11 cellular contexts compared by ENCODE assay signal in the genomic region with DNA sequence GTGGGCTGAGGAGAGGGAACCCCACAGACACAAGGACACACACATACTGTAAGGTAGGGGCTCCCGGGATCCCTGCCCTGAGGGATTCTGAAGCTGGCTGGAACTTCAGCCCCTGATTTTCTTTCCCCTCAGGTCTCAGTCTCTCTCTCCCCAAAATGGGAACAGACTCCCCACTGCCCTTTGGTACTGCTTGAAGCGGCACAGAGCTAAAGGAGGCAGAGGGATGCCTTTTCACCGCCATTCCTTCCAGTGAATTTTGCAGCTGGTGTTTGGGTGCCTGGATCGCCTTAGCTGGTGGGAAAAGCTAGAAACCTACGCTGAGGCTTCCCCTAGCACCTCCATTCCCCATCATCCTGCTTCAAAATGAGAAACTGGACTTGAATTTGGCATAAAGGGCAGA. TPM values are rescaled to one million over a fixed set of nuclear protein-coding genes. Genes with fewer than 3 reads are reported as not detected.
DNase-seq lines count a peak whose midpoint lies in the region; ATAC-seq and TF ChIP-seq lines count a peak whose summit lies in the region.
"Had no signal": no experiment of that assay in that cellular context is flagged by ENCODE, and none has a peak within 500 bp of the region (broad histone marks: within the 10 kb centered on the region; RNA-seq: fewer than 3 reads in every experiment).

No MANE protein-coding gene starts in this region.

- DNase-seq in GM12865 (ENCODE audit: low read depth) (no peak), WTC11 (ENCODE audit: low spot score) (no peak), fibroblast of mammary gland (ENCODE audit: low read depth) (no peak), dedifferentiated amniotic fluid mesenchymal stem cell (ENCODE audit: extremely low spot score) (no peak), foreskin keratinocyte (no peak), NCI-H524 (lab: John Stamatoyannopoulos, UW) (no peak)
- DNase-seq: left ventricle myocardium superior, NCI-H1417 treated with DMSO at 0.1 percent for 48 hours, RPMI8226 had no signal

- CTCF ChIA-PET in WTC11 (lab: Charles Lee) = interaction anchor here (0.8 to 2.8 kb wide), 9 partner anchors 15 to 266 kb away, joined by 3 to 13 read pairs (median 4); a partner anchor contains a TSS

- H3K9me3 ChIP-seq in skeletal muscle satellite cell (replicated peaks; ENCODE audit: low read length) = no peaks in the 10 kb centered on the region

- H3K4me3 ChIP-seq in GM12865 (ENCODE audit: low read depth, low read length) (peak overlapping the region; percentile 50), fibroblast of mammary gland (ENCODE audit: control insufficient read depth, low read depth, low read length) (peak overlapping the region; percentile 41), skeletal muscle satellite cell (ENCODE audit: low read length) (no peak overlapping the region)

- peaks cover 56% of the 10 kb centered on the region for H3K27me3 Mint-ChIP-seq in WTC11 (ENCODE audit: low read depth)

- peak overlapping the region; percentile 54 for H3K4me3 Mint-ChIP-seq in WTC11

- H3K4me1 ChIP-seq in skeletal muscle satellite cell (ENCODE audit: control insufficient read depth, insufficient read depth, low read length) (peaks cover 26% of the 10 kb centered on the region), foreskin keratinocyte (no peaks in the 10 kb centered on the region)

- H3K4me1 Mint-ChIP-seq in WTC11 = peaks cover 18% of the 10 kb centered on the region

- no peak overlapping the region for H3K9ac ChIP-seq in skeletal muscle satellite cell (ENCODE audit: low read depth, low read length)

- H3K36me3 ChIP-seq in skeletal muscle satellite cell (ENCODE audit: insufficient read depth, low read length) = no peaks in the 10 kb centered on the region

- ATAC-seq in WTC11 (no peak), HG03565 (IDR thresholded peaks at IDR 0.05; ENCODE audit: unreplicated experiment) (no peak), foreskin keratinocyte (no peak)

- H3K4me2 ChIP-seq in skeletal muscle satellite cell (ENCODE audit: low read length) = peak overlapping the region; percentile 80

- POLR2A ChIA-PET in WTC11 (lab: Charles Lee) = interaction anchor here (0.7 to 2.3 kb wide), 2 partner anchors 16 to 28 kb away, joined by 3 to 6 read pairs; a partner anchor contains a TSS

- no peaks in the 10 kb centered on the region for H3K9me3 Mint-ChIP-seq in WTC11

- no peak overlapping the region for H3K27ac ChIP-seq in foreskin keratinocyte

- no peak overlapping the region for H3K27ac Mint-ChIP-seq in WTC11

- H3K27me3 ChIP-seq in skeletal muscle satellite cell (ENCODE audit: control insufficient read depth, insufficient read depth, low read length) (no peaks in the 10 kb centered on the region), foreskin keratinocyte (peaks cover 11% of the 10 kb centered on the region)

- no peaks in the 10 kb centered on the region for H3K36me3 Mint-ChIP-seq in WTC11

- TF ChIP-seq CTCF in GM12865 (IDR thresholded peaks at IDR 0.05; ENCODE audit: insufficient read depth, low read depth, low read length, missing control alignments) (no peak), WTC11 (IDR thresholded peaks at IDR 0.05) (no peak), fibroblast of mammary gland (conservative IDR thresholded peaks at IDR 0.05; ENCODE audit: control insufficient read depth, insufficient read depth, low read depth, low read length) (no peak), foreskin keratinocyte (conservative IDR thresholded peaks at IDR 0.05) (no peak)

TF ChIP-seq in WTC11, 78 proteins besides CTCF, POLR2A, EP300 and RAD21:
- TF ChIP-seq RORB (CRISPR knock-in tag; IDR thresholded peaks at IDR 0.05) (no peak), ZNF232 (CRISPR knock-in tag; IDR thresholded peaks at IDR 0.05) (no peak), ZBTB21 (CRISPR knock-in tag; IDR thresholded peaks at IDR 0.05; ENCODE audit: borderline replicate concordance) (no peak)
- TF ChIP-seq, protein P1, sequence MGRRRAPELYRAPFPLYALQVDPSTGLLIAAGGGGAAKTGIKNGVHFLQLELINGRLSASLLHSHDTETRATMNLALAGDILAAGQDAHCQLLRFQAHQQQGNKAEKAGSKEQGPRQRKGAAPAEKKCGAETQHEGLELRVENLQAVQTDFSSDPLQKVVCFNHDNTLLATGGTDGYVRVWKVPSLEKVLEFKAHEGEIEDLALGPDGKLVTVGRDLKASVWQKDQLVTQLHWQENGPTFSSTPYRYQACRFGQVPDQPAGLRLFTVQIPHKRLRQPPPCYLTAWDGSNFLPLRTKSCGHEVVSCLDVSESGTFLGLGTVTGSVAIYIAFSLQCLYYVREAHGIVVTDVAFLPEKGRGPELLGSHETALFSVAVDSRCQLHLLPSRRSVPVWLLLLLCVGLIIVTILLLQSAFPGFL (CRISPR knock-in tag; IDR thresholded peaks at IDR 0.05; ENCODE audit: borderline replicate concordance) = no peak

RNA-seq across cellular contexts. Expression of a gene that starts 2.7 kb away (rescaled TPM):
- total RNA-seq in WTC11 (2021) (40.2 to 69.0 TPM (median 65.8 TPM) in 3 replicates), foreskin keratinocyte (55.1 and 61.7 TPM in 2 replicates)
- 37.3 and 43.2 TPM in 2 replicates for total RNA-seq in skeletal muscle satellite cell (2012; rRNA removed)
- 106 and 109 TPM in 2 replicates for polyA plus RNA-seq in foreskin keratinocyte

RNA-seq across cellular contexts. Expression of a gene that starts 14.5 kb away (rescaled TPM):
- total RNA-seq in WTC11 (2021) = 21.6 to 24.6 TPM (median 23.2 TPM) in 3 replicates
- 9.2 and 11.9 TPM in 2 replicates for total RNA-seq in skeletal muscle satellite cell (2012; rRNA removed)
- total RNA-seq in foreskin keratinocyte = 5.5 and 5.9 TPM in 2 replicates
- polyA plus RNA-seq in foreskin keratinocyte = 7.6 and 8.5 TPM in 2 replicates

RNA-seq across cellular contexts. Expression of a gene that starts 16.2 kb away (rescaled TPM):
- total RNA-seq in WTC11 (2021) (0.57 to 0.96 TPM (median 0.87 TPM) in 3 replicates), foreskin keratinocyte (0.48 and 0.49 TPM in 2 replicates)
- total RNA-seq in skeletal muscle satellite cell (2012; rRNA removed) = not detected in 2 replicates
- polyA plus RNA-seq in foreskin keratinocyte = 0.67 and 0.78 TPM in 2 replicates
- total RNA-seq: left ventricle myocardium superior had no signal

RNA-seq across cellular contexts. Expression of a gene that starts 16.5 kb away (rescaled TPM):
- total RNA-seq in WTC11 (2021) = 10.2 to 12.5 TPM (median 10.4 TPM) in 3 replicates
- 0.87 and 5.8 TPM in 2 replicates for total RNA-seq in skeletal muscle satellite cell (2012; rRNA removed)
- 0.14 and 0.24 TPM in 2 replicates for total RNA-seq in foreskin keratinocyte
- 0.09 and 0.15 TPM in 2 replicates for polyA plus RNA-seq in foreskin keratinocyte

RNA-seq across cellular contexts. Expression of a gene that starts 39.6 kb away (rescaled TPM):
- 24.6 to 28.0 TPM (median 27.6 TPM) in 3 replicates for total RNA-seq in WTC11 (2021)
- 26.6 and 27.1 TPM in 2 replicates for total RNA-seq in skeletal muscle satellite cell (2012; rRNA removed)
- 35.5 and 40.2 TPM in 2 replicates for total RNA-seq in foreskin keratinocyte
- polyA plus RNA-seq in foreskin keratinocyte = 33.3 and 34.9 TPM in 2 replicates
